In the genomic region with DNA sequence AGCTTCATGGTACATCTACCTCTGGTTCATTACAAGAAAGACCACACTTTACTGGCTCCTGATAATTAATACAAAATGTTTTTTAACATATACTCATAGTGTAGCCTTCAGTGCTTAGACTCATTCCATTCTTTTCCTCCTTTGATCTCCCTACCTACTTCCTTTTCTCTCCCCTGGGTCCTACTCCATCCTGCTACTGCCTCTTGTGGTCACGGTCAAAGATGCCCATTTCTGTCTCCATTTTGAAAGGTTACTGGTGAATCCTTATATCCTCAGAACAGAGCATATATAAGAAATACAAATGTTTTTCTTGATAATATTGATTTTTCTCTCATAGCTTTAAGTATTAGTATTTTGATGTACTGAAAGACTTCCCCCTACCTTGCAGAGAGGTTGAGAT, we compare ENCODE assay signal across 1 cellular context.
TF ChIP-seq lines count a peak whose summit lies in the region.

No MANE protein-coding gene starts in this region.

TF ChIP-seq in GM12878, 131 proteins besides CTCF, POLR2A, EP300 and RAD21 (continued from another document):
- TF ChIP-seq, protein P1, sequence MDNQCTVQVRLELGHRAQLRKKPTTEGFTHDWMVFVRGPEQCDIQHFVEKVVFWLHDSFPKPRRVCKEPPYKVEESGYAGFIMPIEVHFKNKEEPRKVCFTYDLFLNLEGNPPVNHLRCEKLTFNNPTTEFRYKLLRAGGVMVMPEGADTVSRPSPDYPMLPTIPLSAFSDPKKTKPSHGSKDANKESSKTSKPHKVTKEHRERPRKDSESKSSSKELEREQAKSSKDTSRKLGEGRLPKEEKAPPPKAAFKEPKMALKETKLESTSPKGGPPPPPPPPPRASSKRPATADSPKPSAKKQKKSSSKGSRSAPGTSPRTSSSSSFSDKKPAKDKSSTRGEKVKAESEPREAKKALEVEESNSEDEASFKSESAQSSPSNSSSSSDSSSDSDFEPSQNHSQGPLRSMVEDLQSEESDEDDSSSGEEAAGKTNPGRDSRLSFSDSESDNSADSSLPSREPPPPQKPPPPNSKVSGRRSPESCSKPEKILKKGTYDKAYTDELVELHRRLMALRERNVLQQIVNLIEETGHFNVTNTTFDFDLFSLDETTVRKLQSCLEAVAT (IDR thresholded peaks at IDR 0.05) = no peak
- TF ChIP-seq WRNIP1 (IDR thresholded peaks at IDR 0.05; ENCODE audit: borderline replicate concordance, low read depth, low read length) = no peak
- no peak for TF ChIP-seq CREM (IDR thresholded peaks at IDR 0.05; ENCODE audit: low read depth)
- TF ChIP-seq, protein P2, sequence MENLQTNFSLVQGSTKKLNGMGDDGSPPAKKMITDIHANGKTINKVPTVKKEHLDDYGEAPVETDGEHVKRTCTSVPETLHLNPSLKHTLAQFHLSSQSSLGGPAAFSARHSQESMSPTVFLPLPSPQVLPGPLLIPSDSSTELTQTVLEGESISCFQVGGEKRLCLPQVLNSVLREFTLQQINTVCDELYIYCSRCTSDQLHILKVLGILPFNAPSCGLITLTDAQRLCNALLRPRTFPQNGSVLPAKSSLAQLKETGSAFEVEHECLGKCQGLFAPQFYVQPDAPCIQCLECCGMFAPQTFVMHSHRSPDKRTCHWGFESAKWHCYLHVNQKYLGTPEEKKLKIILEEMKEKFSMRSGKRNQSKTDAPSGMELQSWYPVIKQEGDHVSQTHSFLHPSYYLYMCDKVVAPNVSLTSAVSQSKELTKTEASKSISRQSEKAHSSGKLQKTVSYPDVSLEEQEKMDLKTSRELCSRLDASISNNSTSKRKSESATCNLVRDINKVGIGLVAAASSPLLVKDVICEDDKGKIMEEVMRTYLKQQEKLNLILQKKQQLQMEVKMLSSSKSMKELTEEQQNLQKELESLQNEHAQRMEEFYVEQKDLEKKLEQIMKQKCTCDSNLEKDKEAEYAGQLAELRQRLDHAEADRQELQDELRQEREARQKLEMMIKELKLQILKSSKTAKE (IDR thresholded peaks at IDR 0.05; ENCODE audit: low read depth, poor library complexity, severe bottlenecking) = no peak
- TF ChIP-seq CBX5 (IDR thresholded peaks at IDR 0.05; ENCODE audit: low read depth) = no peak
- TF ChIP-seq CUX1 (IDR thresholded peaks at IDR 0.05; ENCODE audit: insufficient replicate concordance, low read depth, low read length) = no peak
- TF ChIP-seq NR2F1 (conservative IDR thresholded peaks at IDR 0.05) = no peak
- TF ChIP-seq RBBP5 (conservative IDR thresholded peaks at IDR 0.05) = no peak
- no peak for TF ChIP-seq BACH1 (IDR thresholded peaks at IDR 0.05; ENCODE audit: borderline replicate concordance)
- TF ChIP-seq, protein P3, sequence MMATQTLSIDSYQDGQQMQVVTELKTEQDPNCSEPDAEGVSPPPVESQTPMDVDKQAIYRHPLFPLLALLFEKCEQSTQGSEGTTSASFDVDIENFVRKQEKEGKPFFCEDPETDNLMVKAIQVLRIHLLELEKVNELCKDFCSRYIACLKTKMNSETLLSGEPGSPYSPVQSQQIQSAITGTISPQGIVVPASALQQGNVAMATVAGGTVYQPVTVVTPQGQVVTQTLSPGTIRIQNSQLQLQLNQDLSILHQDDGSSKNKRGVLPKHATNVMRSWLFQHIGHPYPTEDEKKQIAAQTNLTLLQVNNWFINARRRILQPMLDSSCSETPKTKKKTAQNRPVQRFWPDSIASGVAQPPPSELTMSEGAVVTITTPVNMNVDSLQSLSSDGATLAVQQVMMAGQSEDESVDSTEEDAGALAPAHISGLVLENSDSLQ (IDR thresholded peaks at IDR 0.05) = no peak
- no peak for TF ChIP-seq SMARCA5 (IDR thresholded peaks at IDR 0.05)
- TF ChIP-seq, protein P4, sequence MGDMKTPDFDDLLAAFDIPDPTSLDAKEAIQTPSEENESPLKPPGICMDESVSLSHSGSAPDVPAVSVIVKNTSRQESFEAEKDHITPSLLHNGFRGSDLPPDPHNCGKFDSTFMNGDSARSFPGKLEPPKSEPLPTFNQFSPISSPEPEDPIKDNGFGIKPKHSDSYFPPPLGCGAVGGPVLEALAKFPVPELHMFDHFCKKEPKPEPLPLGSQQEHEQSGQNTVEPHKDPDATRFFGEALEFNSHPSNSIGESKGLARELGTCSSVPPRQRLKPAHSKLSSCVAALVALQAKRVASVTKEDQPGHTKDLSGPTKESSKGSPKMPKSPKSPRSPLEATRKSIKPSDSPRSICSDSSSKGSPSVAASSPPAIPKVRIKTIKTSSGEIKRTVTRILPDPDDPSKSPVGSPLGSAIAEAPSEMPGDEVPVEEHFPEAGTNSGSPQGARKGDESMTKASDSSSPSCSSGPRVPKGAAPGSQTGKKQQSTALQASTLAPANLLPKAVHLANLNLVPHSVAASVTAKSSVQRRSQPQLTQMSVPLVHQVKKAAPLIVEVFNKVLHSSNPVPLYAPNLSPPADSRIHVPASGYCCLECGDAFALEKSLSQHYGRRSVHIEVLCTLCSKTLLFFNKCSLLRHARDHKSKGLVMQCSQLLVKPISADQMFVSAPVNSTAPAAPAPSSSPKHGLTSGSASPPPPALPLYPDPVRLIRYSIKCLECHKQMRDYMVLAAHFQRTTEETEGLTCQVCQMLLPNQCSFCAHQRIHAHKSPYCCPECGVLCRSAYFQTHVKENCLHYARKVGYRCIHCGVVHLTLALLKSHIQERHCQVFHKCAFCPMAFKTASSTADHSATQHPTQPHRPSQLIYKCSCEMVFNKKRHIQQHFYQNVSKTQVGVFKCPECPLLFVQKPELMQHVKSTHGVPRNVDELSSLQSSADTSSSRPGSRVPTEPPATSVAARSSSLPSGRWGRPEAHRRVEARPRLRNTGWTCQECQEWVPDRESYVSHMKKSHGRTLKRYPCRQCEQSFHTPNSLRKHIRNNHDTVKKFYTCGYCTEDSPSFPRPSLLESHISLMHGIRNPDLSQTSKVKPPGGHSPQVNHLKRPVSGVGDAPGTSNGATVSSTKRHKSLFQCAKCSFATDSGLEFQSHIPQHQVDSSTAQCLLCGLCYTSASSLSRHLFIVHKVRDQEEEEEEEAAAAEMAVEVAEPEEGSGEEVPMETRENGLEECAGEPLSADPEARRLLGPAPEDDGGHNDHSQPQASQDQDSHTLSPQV (IDR thresholded peaks at IDR 0.05) = no peak
- no peak for TF ChIP-seq FOXK2 (IDR thresholded peaks at IDR 0.05)
- TF ChIP-seq FOXM1 (IDR thresholded peaks at IDR 0.05; ENCODE audit: low read depth, low read length) = no peak
- TF ChIP-seq GATAD2B (conservative IDR thresholded peaks at IDR 0.05; ENCODE audit: low read depth) = no peak
- TF ChIP-seq RAD51 (IDR thresholded peaks at IDR 0.05) = no peak
- TF ChIP-seq, protein P5, sequence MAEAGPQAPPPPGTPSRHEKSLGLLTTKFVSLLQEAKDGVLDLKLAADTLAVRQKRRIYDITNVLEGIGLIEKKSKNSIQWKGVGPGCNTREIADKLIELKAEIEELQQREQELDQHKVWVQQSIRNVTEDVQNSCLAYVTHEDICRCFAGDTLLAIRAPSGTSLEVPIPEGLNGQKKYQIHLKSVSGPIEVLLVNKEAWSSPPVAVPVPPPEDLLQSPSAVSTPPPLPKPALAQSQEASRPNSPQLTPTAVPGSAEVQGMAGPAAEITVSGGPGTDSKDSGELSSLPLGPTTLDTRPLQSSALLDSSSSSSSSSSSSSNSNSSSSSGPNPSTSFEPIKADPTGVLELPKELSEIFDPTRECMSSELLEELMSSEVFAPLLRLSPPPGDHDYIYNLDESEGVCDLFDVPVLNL (IDR thresholded peaks at IDR 0.05; ENCODE audit: low read depth, low read length) = no peak
